12 cellular contexts compared by ENCODE assay signal in the genomic region with DNA sequence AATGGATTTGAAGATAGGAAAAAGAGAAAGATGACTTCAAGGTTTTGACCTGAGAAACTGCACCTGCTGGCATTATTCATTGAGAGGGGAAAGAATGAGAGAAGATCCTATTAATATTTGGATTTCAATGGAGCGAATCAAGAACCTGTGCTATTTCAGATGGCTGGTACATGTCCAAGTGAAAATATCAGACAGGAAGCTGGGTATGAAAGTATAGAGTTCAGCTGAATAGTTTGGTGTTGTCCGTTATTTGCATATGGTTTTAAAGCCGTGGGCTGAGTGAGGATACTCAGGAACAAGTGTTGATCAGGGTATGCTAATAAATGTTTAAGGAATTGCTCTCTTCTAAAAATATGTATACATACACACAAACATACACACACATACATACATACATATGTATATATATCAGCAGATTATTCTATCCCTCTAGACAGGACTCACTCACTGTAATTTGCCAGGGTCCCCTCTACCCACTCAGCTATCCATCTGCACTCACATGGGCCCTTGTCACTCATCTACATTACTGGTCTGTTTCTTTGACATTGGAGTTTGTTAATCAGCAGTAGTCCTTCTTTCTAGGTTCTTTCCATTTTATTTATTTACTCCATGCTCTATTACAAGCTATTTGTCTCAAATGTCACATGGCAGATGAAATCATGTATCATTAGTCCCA. TPM values are rescaled to one million over a fixed set of nuclear protein-coding genes. Genes with fewer than 3 reads are reported as not detected.
DNase-seq lines count a peak whose midpoint lies in the region; ATAC-seq and TF ChIP-seq lines count a peak whose summit lies in the region.
"Had no signal": no experiment of that assay in that cellular context is flagged by ENCODE, and none has a peak within 500 bp of the region (broad histone marks: within the 10 kb centered on the region; RNA-seq: fewer than 3 reads in every experiment).

No MANE protein-coding gene starts in this region.

- POLR2A ChIA-PET in naive thymus-derived CD8-positive, alpha-beta T cell (lab: Charles Lee) = interaction anchor here (0.6 kb wide), 1 partner anchor 80 kb away, joined by 3 read pairs; no protein-coding TSS in a partner anchor

- TF ChIP-seq CTCF in SU-DHL-6 (IDR thresholded peaks at IDR 0.05; ENCODE audit: insufficient read depth, low read length, poor library complexity, severe bottlenecking) = no peak

- peaks cover 0 to 5% (median 0%) of the 10 kb centered on the region in 4 donors for H3K4me1 Mint-ChIP-seq in naive thymus-derived CD8-positive, alpha-beta T cell

- no peak overlapping the region for H3K27ac ChIP-seq in SU-DHL-6 (ENCODE audit: low read depth, low read length)

- no peaks in the 10 kb centered on the region for H3K9me2 ChIP-seq in SU-DHL-6 (replicated peaks; ENCODE audit: insufficient read depth, low read length)

- H3F3A ChIP-seq in SU-DHL-6 (ENCODE audit: insufficient read depth) = no peaks in the 10 kb centered on the region

- no peaks in the 10 kb centered on the region for H4K20me1 ChIP-seq in SU-DHL-6 (ENCODE audit: low read depth, low read length)

- no peaks in the 10 kb centered on the region for H3K27me3 ChIP-seq in SU-DHL-6 (ENCODE audit: low read length)

- H3K4me3 Mint-ChIP-seq in naive thymus-derived CD8-positive, alpha-beta T cell = no peak overlapping the region

- H3K79me2 ChIP-seq in SU-DHL-6 (ENCODE audit: insufficient read depth, low read length) = no peaks in the 10 kb centered on the region

- peaks cover 0 to 2% (median 0%) of the 10 kb centered on the region in 5 donors for H3K27me3 Mint-ChIP-seq in naive thymus-derived CD8-positive, alpha-beta T cell

- DNase-seq in central memory CD4-positive, alpha-beta T cell = no peak
- no peak for DNase-seq in NCI-H526 treated with DMSO at 0.1 percent for 48 hours (lab: John Stamatoyannopoulos, UW)
- DNase-seq in naive thymus-derived CD8-positive, alpha-beta T cell = no peak
- DNase-seq in effector CD4-positive, alpha-beta T cell = no peak
- DNase-seq: head of caudate nucleus, PC-3, posterior cingulate gyrus, T1000 had no signal

- H3K36me3 ChIP-seq in SU-DHL-6 (ENCODE audit: low read length) = no peaks in the 10 kb centered on the region

- H3K4me2 ChIP-seq in SU-DHL-6 (ENCODE audit: low read depth, low read length, poor library complexity, severe bottlenecking) = no peak overlapping the region

- no peaks in the 10 kb centered on the region for H3K9me3 ChIP-seq in SU-DHL-6 (ENCODE audit: insufficient read depth, low read length)

- peaks cover 0 to 5% (median 0%) of the 10 kb centered on the region in 3 donors for H3K36me3 Mint-ChIP-seq in naive thymus-derived CD8-positive, alpha-beta T cell

- no peaks in the 10 kb centered on the region for H3K9me3 Mint-ChIP-seq in naive thymus-derived CD8-positive, alpha-beta T cell

- H3K4me3 ChIP-seq in SU-DHL-6 (ENCODE audit: insufficient read depth, low read length, poor library complexity, severe bottlenecking) = no peak overlapping the region

- H3K9ac ChIP-seq in SU-DHL-6 (ENCODE audit: low read length) = no peak overlapping the region

- ATAC-seq in GM18868 (IDR thresholded peaks at IDR 0.05; ENCODE audit: unreplicated experiment) (peak; percentile 94), GM21529 (IDR thresholded peaks at IDR 0.05; ENCODE audit: unreplicated experiment) (peak; percentile 98), HG03064 (IDR thresholded peaks at IDR 0.05; ENCODE audit: low read depth, unreplicated experiment) (peak; percentile 98)
- no peak for ATAC-seq in naive thymus-derived CD8-positive, alpha-beta T cell
- ATAC-seq: PC-3 had no signal

- H2AFZ ChIP-seq in SU-DHL-6 (ENCODE audit: low read depth, low read length, severe bottlenecking) = peak overlapping the region; percentile 7

- peak overlapping the region in 1 of 10 donors; percentile 3 for H3K27ac Mint-ChIP-seq in naive thymus-derived CD8-positive, alpha-beta T cell

RNA-seq across cellular contexts. Expression of a gene that starts 33.9 kb away (rescaled TPM):
- total RNA-seq in naive thymus-derived CD8-positive, alpha-beta T cell = 10 to 100 TPM; 18.9 to 21.1 TPM
- 1 to 10 TPM in 2 of 3 donors, under 1 TPM in 1; 0.85 to 2.9 (median 2.1) TPM for polyA plus RNA-seq in naive thymus-derived CD8-positive, alpha-beta T cell

Comparison
In these comparisons a context has a peak if more than half of its experiments do, and no peak if none do; other contexts are left out.
1. ATAC-seq: peak in GM18868 (single experiment), GM21529 (single experiment) and HG03064 (single experiment); none in naive thymus-derived CD8-positive, alpha-beta T cell (0 of 2).